Comparison of ENCODE assay signal across 20 cellular contexts in genomic region chr1:117567435-117567834, GRCh38. TPM values are rescaled to one million over a fixed set of nuclear protein-coding genes. Genes with fewer than 3 reads are reported as not detected.
"Had no signal": no experiment of that assay in that cellular context is flagged by ENCODE, and none has a peak within 500 bp of the region (broad histone marks: within the 10 kb centered on the region; RNA-seq: fewer than 3 reads in every experiment).

No MANE protein-coding gene starts in this region.

- H3K9me3 ChIP-seq: ovary, sigmoid colon, SK-N-SH, thoracic aorta had no signal

- H3K4me2 ChIP-seq: neural progenitor cell, SK-N-SH had no signal

- ATAC-seq: activated CD8-positive, alpha-beta T cell treated with anti-CD3 and anti-CD28 coated beads, Interleukin-2, amount 10 ng/mL, durations not matched to agents 7 days and 5 days; stimulated activated naive B cell treated with anti-CD40 and anti-IgM and Interleukin-4, amounts not matched to agents 10 μg/mL and 1 μg/mL and 100 μg/mL, for 72 hours had no signal

- H2AFZ ChIP-seq: neural progenitor cell had no signal

- H3K27me3 ChIP-seq: cardiac muscle cell, neural progenitor cell, ovary, sigmoid colon had no signal

- H3K27ac Mint-ChIP-seq: activated CD8-positive, alpha-beta T cell treated with anti-CD3 and anti-CD28 coated beads, Interleukin-2, amount 10 ng/mL, durations not matched to agents 7 days and 5 days; neural progenitor cell; stimulated activated naive B cell treated with anti-CD40 and anti-IgM and Interleukin-4, amounts not matched to agents 10 μg/mL and 1 μg/mL and 100 μg/mL, for 72 hours had no signal

- H3K36me3 ChIP-seq: cardiac muscle cell, neural progenitor cell, ovary, sigmoid colon, thoracic aorta had no signal

- H3K9me3 Mint-ChIP-seq: activated naive CD8-positive, alpha-beta T cell treated with anti-CD3 and anti-CD28 coated beads, Interleukin-2, amount 10 ng/mL, durations not matched to agents 7 days and 5 days; neural progenitor cell; stimulated activated naive B cell treated with anti-CD40 and anti-IgM and Interleukin-4, amounts not matched to agents 10 μg/mL and 1 μg/mL and 100 μg/mL, for 72 hours had no signal

- H3K4me3 Mint-ChIP-seq: activated CD8-positive, alpha-beta T cell treated with anti-CD3 and anti-CD28 coated beads, Interleukin-2, amount 10 ng/mL, durations not matched to agents 7 days and 5 days; activated naive CD8-positive, alpha-beta T cell treated with anti-CD3 and anti-CD28 coated beads, Interleukin-2, amount 10 ng/mL, durations not matched to agents 7 days and 5 days; neural progenitor cell; stimulated activated naive B cell treated with anti-CD40 and anti-IgM and Interleukin-4, amounts not matched to agents 10 μg/mL and 1 μg/mL and 100 μg/mL, for 72 hours had no signal

- H3K4me1 ChIP-seq: sigmoid colon had no signal

- H3K27ac ChIP-seq: cardiac muscle cell, neural progenitor cell, ovary, sigmoid colon, thoracic aorta had no signal

- H3K9ac ChIP-seq: neural progenitor cell, SK-N-SH had no signal

- H3K9me2 ChIP-seq: SK-N-SH had no signal

- DNase-seq: activated CD4-positive, alpha-beta T cell treated with anti-CD3 and anti-CD28 coated beads for 48 hours; activated CD4-positive, CD25-positive, alpha-beta regulatory T cell; activated CD8-positive, alpha-beta T cell treated with anti-CD3 and anti-CD28 coated beads, Interleukin-2, amount 10 ng/mL, durations not matched to agents 7 days and 5 days; activated naive CD4-positive, alpha-beta T cell treated with Interleukin-2 at 50 U/mL for 16 hours; activated naive CD8-positive, alpha-beta T cell treated with anti-CD3 and anti-CD28 coated beads, Interleukin-2, amount 10 ng/mL, durations not matched to agents 7 days and 5 days; amygdala; dermis blood vessel endothelial cell; hypothalamus; mammary epithelial cell; ovary; sigmoid colon; SK-N-SH; stimulated activated CD4-positive, alpha-beta T cell treated with anti-CD3 and anti-CD28 coated beads, Interleukin-4, amount 100 ng/mL, for 4 hours; stimulated activated naive B cell treated with anti-CD40 and anti-IgM and Interleukin-4, amounts not matched to agents 10 μg/mL and 1 μg/mL and 100 μg/mL, for 72 hours; T-helper 1 cell; T-helper 9 cell had no signal

- H3K36me3 Mint-ChIP-seq: activated naive CD8-positive, alpha-beta T cell treated with anti-CD3 and anti-CD28 coated beads, Interleukin-2, amount 10 ng/mL, durations not matched to agents 7 days and 5 days; neural progenitor cell; stimulated activated naive B cell treated with anti-CD40 and anti-IgM and Interleukin-4, amounts not matched to agents 10 μg/mL and 1 μg/mL and 100 μg/mL, for 72 hours had no signal

- H3K4me3 ChIP-seq: cardiac muscle cell, neural progenitor cell, ovary, sigmoid colon, thoracic aorta had no signal

RNA-seq across cellular contexts. Expression of gene TENT5C, which starts 38.4 kb away (rescaled TPM):
- total RNA-seq: epithelial cell of proximal tubule had no signal
